Comparison of ENCODE assay signal across 1 cellular context in genomic region chr3:145815707-145816413, GRCh38.
TF ChIP-seq lines count a peak whose summit lies in the region.

No MANE protein-coding gene starts in this region.

TF ChIP-seq in GM23338, 12 proteins besides CTCF, POLR2A, EP300 and RAD21 (continued from another document):
- TF ChIP-seq REST (IDR thresholded peaks at IDR 0.05; ENCODE audit: unreplicated experiment): no peak
- no peak for TF ChIP-seq ZNF331 (CRISPR knock-in tag; IDR thresholded peaks at IDR 0.05; ENCODE audit: low read depth)
